9 cellular contexts compared by ENCODE assay signal in the genomic region with DNA sequence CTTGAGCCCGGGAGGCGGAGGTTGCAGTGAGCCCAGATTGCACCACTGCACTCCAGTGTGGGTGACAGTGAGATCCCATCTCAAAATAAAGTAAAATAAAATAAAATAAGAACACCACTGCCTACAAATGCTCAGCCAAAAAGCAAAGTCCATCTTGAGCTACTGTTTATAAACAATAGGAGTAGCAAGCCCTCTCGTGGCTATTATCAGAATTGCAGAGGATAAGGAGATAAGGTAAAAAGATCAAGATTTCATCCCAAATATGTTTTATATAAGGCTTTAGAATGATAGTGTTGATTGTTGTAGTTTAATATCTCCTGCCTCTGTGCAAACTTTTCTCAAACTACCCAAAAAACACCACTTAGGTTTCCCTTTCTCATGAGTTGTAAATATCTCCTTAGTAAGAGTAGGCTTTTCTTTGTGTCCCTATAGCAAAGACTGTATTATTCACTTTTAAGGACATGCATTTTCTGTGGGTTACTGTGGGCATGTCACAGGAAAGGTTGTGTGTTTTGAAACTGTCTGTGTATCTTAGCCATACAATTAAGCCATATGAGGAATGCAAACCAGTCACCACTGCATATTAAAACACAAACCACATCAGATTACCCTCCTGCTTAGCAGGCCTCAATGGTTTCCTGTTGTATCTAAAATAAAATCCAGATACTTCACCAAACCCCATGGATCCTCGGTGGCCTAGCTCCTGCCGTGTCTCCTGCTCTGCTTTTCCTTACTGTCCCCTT. TPM values are rescaled to one million over a fixed set of nuclear protein-coding genes. Genes with fewer than 3 reads are reported as not detected.
DNase-seq lines count a peak whose midpoint lies in the region; FAIRE-seq and TF ChIP-seq lines count a peak whose summit lies in the region.
"Had no signal": no experiment of that assay in that cellular context is flagged by ENCODE, and none has a peak within 500 bp of the region (broad histone marks: within the 10 kb centered on the region; RNA-seq: fewer than 3 reads in every experiment).

No MANE protein-coding gene starts in this region.

- H3K9me1 ChIP-seq in keratinocyte (ENCODE audit: control insufficient read depth, extremely low read depth, insufficient read depth, low read length) = no peaks in the 10 kb centered on the region

- H2AFZ ChIP-seq in keratinocyte (ENCODE audit: control insufficient read depth, low read length) = no peak overlapping the region

- no peak overlapping the region for H3K4me2 ChIP-seq in keratinocyte (ENCODE audit: control insufficient read depth, extremely low read depth, insufficient read depth, low read depth, low read length)

- dilution Hi-C loops in keratinocyte (cut with MboI; ENCODE audit: extremely low pct_ligation_motif_present, low sequenced_read_pairs) = no loop called here

- no peak for TF ChIP-seq POLR2A in GM12892 (IDR thresholded peaks at IDR 0.05; ENCODE audit: low read depth, low read length)
- no peak for TF ChIP-seq POLR2A in transverse colon (IDR thresholded peaks at IDR 0.05)
- no peak for TF ChIP-seq POLR2A in lower leg skin (IDR thresholded peaks at IDR 0.05)

- H4K20me1 ChIP-seq in keratinocyte (ENCODE audit: control insufficient read depth, extremely low read depth, insufficient read depth, low read length) = no peaks in the 10 kb centered on the region

- FAIRE-seq in GM12892 (lab: Jason Lieb, UNC) = peak; percentile 33
- no peak for FAIRE-seq in keratinocyte (lab: Jason Lieb, UNC)

- no peak overlapping the region for H3K27ac ChIP-seq in keratinocyte (ENCODE audit: control insufficient read depth, insufficient read depth, low read length)
- H3K27ac ChIP-seq in transverse colon = no peak overlapping the region

- in situ Hi-C loops in transverse colon (cut with MboI; ENCODE audit: low pct_ligation_motif_present in 1 of 4, low pct_unique_long_range_greater_than_20kb in 1 of 4, low sequenced_read_pairs in 3 of 4) = no loop called here

- 59 to 67% methylated on average over 3 to 5 of the region's 5 CpGs for WGBS in transverse colon (ENCODE audit: low coverage in 1 of 2), 2 donors
- 52 to 66% methylated on average over 5 of the region's 5 CpGs for WGBS in lower leg skin, 2 donors

- no peak for TF ChIP-seq EP300 in transverse colon (IDR thresholded peaks at IDR 0.05; ENCODE audit: low read depth)

- H3K79me2 ChIP-seq in keratinocyte (ENCODE audit: control insufficient read depth, insufficient read depth, low read length) = no peaks in the 10 kb centered on the region

- H3K36me3 ChIP-seq in keratinocyte (ENCODE audit: control insufficient read depth in 2 of 2, extremely low read depth in 1 of 2, insufficient read depth in 2 of 2, low read length in 2 of 2) (no peaks in the 10 kb centered on the region), transverse colon (peaks cover 0 to 2% (median 0%) of the 10 kb centered on the region in 4 donors)

- H3K27me3 ChIP-seq in keratinocyte (ENCODE audit: control insufficient read depth, extremely low read depth, insufficient read depth, low read length) (no peaks in the 10 kb centered on the region), transverse colon (no peaks in the 10 kb centered on the region)

- DNase-seq in CD1c-positive myeloid dendritic cell (ENCODE audit: extremely low spot score) (peak; percentile 61), GM12892 (ENCODE audit: insufficient read length) (no peak), NCI-H1694 (lab: John Stamatoyannopoulos, UW) (peak; percentile 61), astrocyte of the hippocampus (ENCODE audit: low read depth, low spot score) (peak; percentile 73), keratinocyte (ENCODE audit: low read depth, low spot score) (no peak), transverse colon (no peak), lower leg skin (ENCODE audit: low spot score in 2 of 2) (no peak)
- no peak for DNase-seq in activated CD4-positive, CD25-positive, alpha-beta regulatory T cell (lab: John Stamatoyannopoulos, UW)
- DNase-seq: activated B cell treated with CpG ODN at 0.5 μM for 24 hours had no signal

- intact Hi-C loops in transverse colon (cut with DNase I; ENCODE audit: low total_unique reads) = no loop called here
- intact Hi-C loops in lower leg skin (cut with DNase I; ENCODE audit: low total_unique reads) = no loop called here

- H3K4me1 ChIP-seq in keratinocyte (ENCODE audit: control insufficient read depth, extremely low read depth, insufficient read depth, low read length) = no peaks in the 10 kb centered on the region
- peaks cover 0 to 9% (median 3%) of the 10 kb centered on the region in 4 donors for H3K4me1 ChIP-seq in transverse colon

- TF ChIP-seq CTCF in keratinocyte (optimal IDR thresholded peaks at IDR 0.05 in 1 of 3, IDR thresholded peaks at IDR 0.05 in 1 of 3, conservative IDR thresholded peaks at IDR 0.05 in 1 of 3; ENCODE audit: extremely low read depth in 1 of 3, insufficient read depth in 2 of 3, low read length in 3 of 3) (peak in 2 of 3 experiments; percentile 47 to 67), transverse colon (IDR thresholded peaks at IDR 0.05) (peak; percentile 71 to 80 (median 75)), lower leg skin (IDR thresholded peaks at IDR 0.05) (peak in 1 of 3 donors; percentile 28)

- H3K9me3 ChIP-seq in keratinocyte (ENCODE audit: control insufficient read depth, low read depth, low read length) (peaks cover 1% of the 10 kb centered on the region), transverse colon (peaks cover 3 to 4% of the 10 kb centered on the region in 2 donors)

- no peak overlapping the region for H3K4me3 ChIP-seq in keratinocyte (ENCODE audit: control insufficient read depth in 2 of 3, extremely low read depth in 1 of 3, insufficient read depth in 2 of 3, low read depth in 1 of 3, low read length in 3 of 3)
- H3K4me3 ChIP-seq in transverse colon = no peak overlapping the region
- no peak overlapping the region for H3K4me3 ChIP-seq in lower leg skin (ENCODE audit: low read depth, poor library complexity, severe bottlenecking)

- no peak overlapping the region for H3K9ac ChIP-seq in keratinocyte (ENCODE audit: control insufficient read depth, extremely low read depth, insufficient read depth, low read length)

RNA-seq across cellular contexts. Expression of gene CKS2, which starts 31.8 kb away (rescaled TPM):
- 339 TPM for polyA plus RNA-seq in GM12892 (2012; ENCODE audit: missing spikeins)
- polyA plus RNA-seq in keratinocyte = 130 to 291 TPM (median 224 TPM) in 3 replicates
- polyA plus RNA-seq in keratinocyte (2011; ENCODE audit: low read depth) = 30.2 TPM
- polyA plus RNA-seq in keratinocyte (2011; cell fraction: cytosol; rRNA removed) = 200 and 230 TPM in 2 replicates
- polyA plus RNA-seq in keratinocyte (2011; cell fraction: nucleus; rRNA removed) = 90.4 and 118 TPM in 2 replicates
- 75.7 and 143 TPM in 2 replicates for polyA plus RNA-seq in keratinocyte (2012; ENCODE audit: low replicate concordance)
- 30.3 to 117 TPM (median 88.1 TPM) in 3 replicates for polyA minus RNA-seq in keratinocyte
- 83.3 TPM for polyA minus RNA-seq in keratinocyte (2011; cell fraction: cytosol; rRNA and poly(A)+ RNA removed)
- 9.1 and 12.6 TPM in 2 replicates for polyA minus RNA-seq in keratinocyte (2011; cell fraction: nucleus; rRNA and poly(A)+ RNA removed)
- total RNA-seq in transverse colon (10 to 100 TPM in 3 of 4 donors, not detected in 1; 14.5 to 28.8 (median 16.0) TPM), lower leg skin (10 to 100 TPM in 3 of 4 donors, 1 to 10 TPM in 1; 9.4 to 25.4 (median 21.1) TPM)

RNA-seq across cellular contexts. Expression of gene SECISBP2, which starts 39.1 kb away (rescaled TPM):
- 36.2 TPM for polyA plus RNA-seq in GM12892 (2012; ENCODE audit: missing spikeins)
- polyA plus RNA-seq in keratinocyte = 18.3 to 24.3 TPM (median 20.1 TPM) in 3 replicates
- 4.9 TPM for polyA plus RNA-seq in keratinocyte (2011; ENCODE audit: low read depth)
- 11.6 and 20.6 TPM in 2 replicates for polyA plus RNA-seq in keratinocyte (2011; cell fraction: cytosol; rRNA removed)
- polyA plus RNA-seq in keratinocyte (2011; cell fraction: nucleus; rRNA removed) = 44.7 and 46.9 TPM in 2 replicates
- 13.2 and 14.2 TPM in 2 replicates for polyA plus RNA-seq in keratinocyte (2012; ENCODE audit: low replicate concordance)
- polyA minus RNA-seq in keratinocyte = 6.2 to 20.4 TPM (median 14.9 TPM) in 3 replicates
- polyA minus RNA-seq in keratinocyte (2011; cell fraction: cytosol; rRNA and poly(A)+ RNA removed) = 7.7 TPM
- polyA minus RNA-seq in keratinocyte (2011; cell fraction: nucleus; rRNA and poly(A)+ RNA removed) = 19.1 and 33.5 TPM in 2 replicates
- total RNA-seq in transverse colon (100 to 1,000 TPM in 1 of 4 donors, 10 to 100 TPM in 3; 46.8 to 127 (median 69.6) TPM), lower leg skin (10 to 100 TPM; 38.3 to 67.3 (median 41.9) TPM)

Comparison
In these comparisons a context has a peak if more than half of its experiments do, and no peak if none do; other contexts are left out.
1. DNase-seq: peak in CD1c-positive myeloid dendritic cell (single experiment), NCI-H1694 (single experiment) and astrocyte of the hippocampus (single experiment); none in GM12892 (single experiment), keratinocyte (single experiment), transverse colon (single experiment), activated CD4-positive, CD25-positive, alpha-beta regulatory T cell (0 of 4) and lower leg skin (0 of 2).